Comparison of ENCODE assay signal across 1 cellular context in genomic region chr4:154506253-154506652, GRCh38.
TF ChIP-seq lines count a peak whose summit lies in the region.

No MANE protein-coding gene starts in this region.

TF ChIP-seq in GM23338, 12 proteins besides CTCF, POLR2A, EP300 and RAD21 (continued from another document):
- no peak for TF ChIP-seq REST (IDR thresholded peaks at IDR 0.05; ENCODE audit: unreplicated experiment)
- no peak for TF ChIP-seq CREB1 (CRISPR knock-in tag; IDR thresholded peaks at IDR 0.05; ENCODE audit: low read depth)
- TF ChIP-seq ETS1 (IDR thresholded peaks at IDR 0.05) = no peak
- no peak for TF ChIP-seq ZNF331 (CRISPR knock-in tag; IDR thresholded peaks at IDR 0.05; ENCODE audit: low read depth)
- no peak for TF ChIP-seq NANOG (IDR thresholded peaks at IDR 0.05; ENCODE audit: borderline replicate concordance)
- no peak for TF ChIP-seq EZH2 (IDR thresholded peaks at IDR 0.05; ENCODE audit: low read depth, unreplicated experiment)
- no peak for TF ChIP-seq STAT1 (IDR thresholded peaks at IDR 0.05; ENCODE audit: unreplicated experiment)
- TF ChIP-seq EZH2phosphoT487 (IDR thresholded peaks at IDR 0.05; ENCODE audit: unreplicated experiment) = no peak
- TF ChIP-seq POLR2AphosphoS5 (IDR thresholded peaks at IDR 0.05; ENCODE audit: low read depth) = no peak
